25 cellular contexts compared by ENCODE assay signal in the genomic region with DNA sequence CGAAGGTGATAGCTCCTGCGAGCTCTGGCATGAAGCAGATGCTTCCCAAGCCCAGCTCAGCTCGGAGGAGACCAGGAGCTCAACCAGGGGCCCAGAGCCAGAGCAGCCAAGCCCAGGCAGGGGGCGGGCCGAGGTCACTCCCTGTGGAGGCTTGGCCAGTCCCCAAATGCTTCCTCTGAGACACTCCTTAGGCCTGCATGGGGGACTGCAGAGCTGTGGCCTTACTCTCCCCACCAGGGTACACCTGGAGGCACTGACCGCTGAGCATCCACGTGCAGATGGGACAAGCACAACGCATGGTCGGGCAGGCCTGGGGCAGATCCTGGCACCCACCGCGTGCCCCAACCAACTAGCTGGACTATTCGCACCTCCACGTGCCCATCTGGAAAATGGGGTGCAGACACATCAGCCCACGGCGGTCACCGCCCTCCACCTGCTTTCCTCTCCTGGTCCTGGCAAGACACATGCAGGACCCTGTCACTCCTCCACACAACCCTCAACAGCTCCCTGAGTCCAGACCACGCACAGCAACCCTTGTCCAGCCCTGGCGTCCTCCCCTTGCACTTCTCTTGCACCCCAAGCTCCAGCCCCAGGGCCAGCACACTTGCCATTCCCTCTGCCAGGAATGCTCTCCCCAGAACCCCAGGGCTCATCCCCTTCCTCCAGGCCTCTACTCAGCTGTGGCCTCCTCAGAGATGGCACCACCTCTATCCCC.
DNase-seq lines count a peak whose midpoint lies in the region; ATAC-seq and TF ChIP-seq lines count a peak whose summit lies in the region.
"Had no signal": no experiment of that assay in that cellular context is flagged by ENCODE, and none has a peak within 500 bp of the region (broad histone marks: within the 10 kb centered on the region; RNA-seq: fewer than 3 reads in every experiment).

No MANE protein-coding gene starts in this region.

- intact Hi-C loops in Right ventricle myocardium superior (cut with DNase I), result no loop called here

- TF ChIP-seq RAD21 in Ishikawa (IDR thresholded peaks at IDR 0.05; ENCODE audit: low read depth), result no peak

- no peak for TF ChIP-seq CTCF in right atrium auricular region (IDR thresholded peaks at IDR 0.05)

- H3K4me1 ChIP-seq in right atrium auricular region, result no peaks in the 10 kb centered on the region

- H3K4me3 ChIP-seq in right atrium auricular region, result no peak overlapping the region
- H3K4me3 ChIP-seq: A549 had no signal

- peak; percentile 23 for DNase-seq in Right ventricle myocardium superior
- DNase-seq in right atrium auricular region (ENCODE audit: low spot score), result no peak
- DNase-seq in left lobe of liver (ENCODE audit: low spot score), result no peak
- DNase-seq in GDM1 (lab: John Stamatoyannopoulos, UW), result no peak
- DNase-seq in stimulated activated naive CD4-positive, alpha-beta T cell (lab: John Stamatoyannopoulos, UW), result no peak
- no peak for DNase-seq in RKO (ENCODE audit: low spot score)
- DNase-seq: AML-193; CD8-positive, alpha-beta T cell; DMS 273 treated with DMSO at 0.1 percent for 48 hours; DMS79; NCI-H1092; NCI-H1417 treated with DMSO at 0.1 percent for 48 hours; NCI-H1694 treated with DMSO at 0.1 percent for 48 hours; NCI-H2081; NCI-H2227 treated with DMSO at 0.1 percent for 48 hours; NCI-H510A; NCI-H69; SIG-M5; SK-N-SH had no signal

- H3K9me3 ChIP-seq in right atrium auricular region, result no peaks in the 10 kb centered on the region
- H3K9me3 ChIP-seq: A549, SK-N-SH had no signal

- TF ChIP-seq EP300 in Ishikawa (IDR thresholded peaks at IDR 0.05; ENCODE audit: borderline replicate concordance), result no peak

- H3K27ac ChIP-seq in right atrium auricular region, result no peak overlapping the region
- H3K27ac ChIP-seq: A549, C4-2B, HL-60 had no signal

- H3K27me3 ChIP-seq in right atrium auricular region, result no peaks in the 10 kb centered on the region

- ATAC-seq in Right ventricle myocardium superior (ENCODE audit: poor library complexity) (peak; percentile 21), left lobe of liver (peak; percentile 33)
- ATAC-seq: A549; CD8-positive, alpha-beta T cell; HCT116; Panc1 had no signal

- no peaks in the 10 kb centered on the region for H3K36me3 ChIP-seq in right atrium auricular region

TF ChIP-seq in Ishikawa, 13 proteins besides CTCF, POLR2A, EP300 and RAD21:
- TF ChIP-seq TCF12 (IDR thresholded peaks at IDR 0.05; ENCODE audit: low read depth) (0 out of 2 replicates have a peak, but pooled peaks have one; percentile 19), FOXM1 (IDR thresholded peaks at IDR 0.05; ENCODE audit: borderline replicate concordance, low read depth) (no peak), NFIC (IDR thresholded peaks at IDR 0.05) (no peak)
- TF ChIP-seq, protein P1, sequence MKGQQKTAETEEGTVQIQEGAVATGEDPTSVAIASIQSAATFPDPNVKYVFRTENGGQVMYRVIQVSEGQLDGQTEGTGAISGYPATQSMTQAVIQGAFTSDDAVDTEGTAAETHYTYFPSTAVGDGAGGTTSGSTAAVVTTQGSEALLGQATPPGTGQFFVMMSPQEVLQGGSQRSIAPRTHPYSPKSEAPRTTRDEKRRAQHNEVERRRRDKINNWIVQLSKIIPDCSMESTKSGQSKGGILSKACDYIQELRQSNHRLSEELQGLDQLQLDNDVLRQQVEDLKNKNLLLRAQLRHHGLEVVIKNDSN (IDR thresholded peaks at IDR 0.05), result no peak
- TF ChIP-seq, protein P2, sequence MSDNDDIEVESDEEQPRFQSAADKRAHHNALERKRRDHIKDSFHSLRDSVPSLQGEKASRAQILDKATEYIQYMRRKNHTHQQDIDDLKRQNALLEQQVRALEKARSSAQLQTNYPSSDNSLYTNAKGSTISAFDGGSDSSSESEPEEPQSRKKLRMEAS (IDR thresholded peaks at IDR 0.05), result no peak
